ENCODE assay signal across 2 cellular contexts in the genomic region with DNA sequence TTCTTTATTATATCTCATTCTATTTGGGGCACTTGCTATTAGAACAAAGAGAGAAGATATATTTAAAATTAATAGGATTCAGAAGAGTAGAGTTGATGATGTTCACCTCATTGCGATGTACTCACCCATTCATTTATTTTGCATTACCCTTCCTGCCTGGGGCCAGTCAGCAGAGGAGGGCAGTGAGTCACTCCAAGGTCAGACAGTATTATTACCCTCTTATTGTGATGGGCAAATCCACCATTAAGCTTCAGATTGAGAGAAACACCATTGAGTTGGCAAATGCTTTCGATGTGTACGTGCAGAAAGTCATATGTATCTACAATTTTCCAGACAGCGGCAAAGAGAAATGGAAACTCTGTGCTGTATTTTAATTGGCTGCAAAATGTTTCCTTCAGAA.
TF ChIP-seq lines count a peak whose summit lies in the region.

No MANE protein-coding gene starts in this region.

TF ChIP-seq in IMR-90, 13 proteins besides CTCF, POLR2A, EP300 and RAD21:
- TF ChIP-seq, protein P1, sequence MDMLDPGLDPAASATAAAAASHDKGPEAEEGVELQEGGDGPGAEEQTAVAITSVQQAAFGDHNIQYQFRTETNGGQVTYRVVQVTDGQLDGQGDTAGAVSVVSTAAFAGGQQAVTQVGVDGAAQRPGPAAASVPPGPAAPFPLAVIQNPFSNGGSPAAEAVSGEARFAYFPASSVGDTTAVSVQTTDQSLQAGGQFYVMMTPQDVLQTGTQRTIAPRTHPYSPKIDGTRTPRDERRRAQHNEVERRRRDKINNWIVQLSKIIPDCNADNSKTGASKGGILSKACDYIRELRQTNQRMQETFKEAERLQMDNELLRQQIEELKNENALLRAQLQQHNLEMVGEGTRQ (IDR thresholded peaks at IDR 0.05; ENCODE audit: low read depth, low read length): no peak
- TF ChIP-seq MXI1 (IDR thresholded peaks at IDR 0.05; ENCODE audit: borderline replicate concordance, low read depth, low read length) (no peak), MAFK (IDR thresholded peaks at IDR 0.05; ENCODE audit: low read depth, low read length) (no peak), RCOR1 (IDR thresholded peaks at IDR 0.05; ENCODE audit: insufficient replicate concordance, low read length) (no peak), RFX5 (IDR thresholded peaks at IDR 0.05; ENCODE audit: low read depth, low read length) (no peak), CEBPB (IDR thresholded peaks at IDR 0.05; ENCODE audit: low read depth, low read length) (no peak), SMC3 (IDR thresholded peaks at IDR 0.05; ENCODE audit: low read depth, low read length) (no peak)
- TF ChIP-seq, protein P2, sequence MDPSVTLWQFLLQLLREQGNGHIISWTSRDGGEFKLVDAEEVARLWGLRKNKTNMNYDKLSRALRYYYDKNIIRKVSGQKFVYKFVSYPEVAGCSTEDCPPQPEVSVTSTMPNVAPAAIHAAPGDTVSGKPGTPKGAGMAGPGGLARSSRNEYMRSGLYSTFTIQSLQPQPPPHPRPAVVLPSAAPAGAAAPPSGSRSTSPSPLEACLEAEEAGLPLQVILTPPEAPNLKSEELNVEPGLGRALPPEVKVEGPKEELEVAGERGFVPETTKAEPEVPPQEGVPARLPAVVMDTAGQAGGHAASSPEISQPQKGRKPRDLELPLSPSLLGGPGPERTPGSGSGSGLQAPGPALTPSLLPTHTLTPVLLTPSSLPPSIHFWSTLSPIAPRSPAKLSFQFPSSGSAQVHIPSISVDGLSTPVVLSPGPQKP (IDR thresholded peaks at IDR 0.05; ENCODE audit: borderline replicate concordance, low read depth, low read length): no peak

TF ChIP-seq in SK-N-SH treated with all-trans-retinoic acid at 6 μM for 48 hours, 23 proteins besides CTCF, POLR2A, EP300 and RAD21 (continued from another document):
- TF ChIP-seq ZNF70 (CRISPR knock-in tag; IDR thresholded peaks at IDR 0.05) (no peak), ZNF565 (CRISPR knock-in tag; conservative IDR thresholded peaks at IDR 0.05; ENCODE audit: low read depth) (no peak), OSR1 (CRISPR knock-in tag; IDR thresholded peaks at IDR 0.05) (no peak), ARNTL (CRISPR knock-in tag; IDR thresholded peaks at IDR 0.05; ENCODE audit: borderline replicate concordance, low read depth) (no peak), ZFP30 (CRISPR knock-in tag; IDR thresholded peaks at IDR 0.05) (no peak), TOX (CRISPR knock-in tag; IDR thresholded peaks at IDR 0.05; ENCODE audit: borderline replicate concordance) (no peak), ZFP3 (CRISPR knock-in tag; IDR thresholded peaks at IDR 0.05) (no peak), BACH2 (CRISPR knock-in tag; IDR thresholded peaks at IDR 0.05; ENCODE audit: borderline replicate concordance) (no peak)
- TF ChIP-seq, protein P3, sequence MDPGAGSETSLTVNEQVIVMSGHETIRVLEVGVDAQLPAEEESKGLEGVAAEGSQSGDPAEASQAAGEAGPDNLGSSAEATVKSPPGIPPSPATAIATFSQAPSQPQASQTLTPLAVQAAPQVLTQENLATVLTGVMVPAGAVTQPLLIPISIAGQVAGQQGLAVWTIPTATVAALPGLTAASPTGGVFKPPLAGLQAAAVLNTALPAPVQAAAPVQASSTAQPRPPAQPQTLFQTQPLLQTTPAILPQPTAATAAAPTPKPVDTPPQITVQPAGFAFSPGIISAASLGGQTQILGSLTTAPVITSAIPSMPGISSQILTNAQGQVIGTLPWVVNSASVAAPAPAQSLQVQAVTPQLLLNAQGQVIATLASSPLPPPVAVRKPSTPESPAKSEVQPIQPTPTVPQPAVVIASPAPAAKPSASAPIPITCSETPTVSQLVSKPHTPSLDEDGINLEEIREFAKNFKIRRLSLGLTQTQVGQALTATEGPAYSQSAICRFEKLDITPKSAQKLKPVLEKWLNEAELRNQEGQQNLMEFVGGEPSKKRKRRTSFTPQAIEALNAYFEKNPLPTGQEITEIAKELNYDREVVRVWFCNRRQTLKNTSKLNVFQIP (CRISPR knock-in tag; IDR thresholded peaks at IDR 0.05; ENCODE audit: borderline replicate concordance, low read depth): no peak
